30 cellular contexts compared by ENCODE assay signal in the genomic region with DNA sequence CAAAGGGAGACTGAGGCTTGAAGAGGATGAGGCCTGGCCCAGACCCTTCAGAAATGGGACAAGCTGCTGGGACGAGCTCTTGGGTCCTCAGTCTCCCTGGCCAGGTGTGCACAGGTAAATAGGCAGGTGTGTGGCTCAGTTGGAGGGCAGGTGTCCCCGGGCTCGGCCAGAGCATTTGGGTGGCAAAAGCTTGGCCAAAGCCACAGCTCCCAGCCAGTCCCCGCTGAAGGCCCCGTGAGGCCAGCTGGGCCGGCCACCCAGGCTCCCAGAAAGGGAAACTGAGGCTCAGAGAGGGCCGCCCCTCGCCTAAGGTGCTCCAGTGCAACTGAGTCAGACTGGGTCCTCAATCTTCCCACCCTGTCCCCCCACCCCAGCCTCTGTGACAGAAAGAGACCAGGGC.
"Had no signal": no experiment of that assay in that cellular context is flagged by ENCODE, and none has a peak within 500 bp of the region (broad histone marks: within the 10 kb centered on the region; RNA-seq: fewer than 3 reads in every experiment).

No MANE protein-coding gene starts in this region.

- H3K4me1 ChIP-seq: ascending aorta, gastroesophageal sphincter had no signal

- H3K9me3 ChIP-seq: ascending aorta, breast epithelium, esophagus squamous epithelium, gastroesophageal sphincter had no signal

- ATAC-seq: activated CD4-positive, alpha-beta T cell treated with anti-CD3 and anti-CD28 coated beads for 36 hours; activated naive CD4-positive, alpha-beta T cell treated with anti-CD3 and anti-CD28 coated beads, Interleukin-2, amount 50 U/mL, for 72 hours; activated T-cell treated with anti-CD3 and anti-CD28 coated beads, Interleukin-2, amount 50 U/mL, for 72 hours; gastroesophageal sphincter had no signal

- FAIRE-seq: endometrium, endothelial cell of umbilical vein had no signal

- DNase-seq: activated CD4-positive, alpha-beta memory T cell treated with anti-CD3 and anti-CD28 coated beads for 36 hours; activated CD4-positive, alpha-beta T cell treated with anti-CD3 and anti-CD28 coated beads for 36 hours; activated CD4-positive, alpha-beta T cell treated with anti-CD3 and anti-CD28 coated beads, Interleukin-2, amount 10 ng/mL, durations not matched to agents 24 days and 14 days; activated CD4-positive, CD25-positive, alpha-beta regulatory T cell; activated CD4-positive, CD25-positive, alpha-beta regulatory T cell treated with anti-CD3 and anti-CD28 coated beads, Interleukin-2, amount 50 U/mL, for 72 hours; activated CD8-positive, alpha-beta memory T cell treated with anti-CD3 and anti-CD28 coated beads, Interleukin-2, amount 50 U/mL, for 48 hours; activated gamma-delta T cell; activated naive CD4-positive, alpha-beta T cell; activated naive CD4-positive, alpha-beta T cell treated with anti-CD3 and anti-CD28 coated beads, Interleukin-2, amount 10 ng/mL, durations not matched to agents 7 days and 5 days; activated naive CD8-positive, alpha-beta T cell treated with anti-CD3 and anti-CD28 coated beads, Interleukin-2, amount 10 ng/mL, durations not matched to agents 7 days and 5 days; activated T-cell treated with anti-CD3 and anti-CD28 coated beads for 4 hours; activated T-cell treated with anti-CD3 and anti-CD28 coated beads, Interleukin-2, amount 50 U/mL, for 24 hours; activated T-cell treated with anti-CD3 and anti-CD28 coated beads, Interleukin-2, amount 50 U/mL, for 72 hours; central memory CD4-positive, alpha-beta T cell; cerebellar nuclear complex; dermis blood vessel endothelial cell; effector CD4-positive, alpha-beta T cell; esophagus squamous epithelium; foreskin melanocyte; T-helper 2 cell had no signal

- H3K27ac ChIP-seq: ascending aorta, breast epithelium, cardiac muscle cell, coronary artery, epithelial cell of prostate, esophagus squamous epithelium, gastroesophageal sphincter had no signal

- H3K4me3 Mint-ChIP-seq: activated CD4-positive, alpha-beta memory T cell treated with anti-CD3 and anti-CD28 coated beads for 36 hours; activated CD4-positive, alpha-beta T cell treated with anti-CD3 and anti-CD28 coated beads for 36 hours; activated CD4-positive, alpha-beta T cell treated with anti-CD3 and anti-CD28 coated beads, Interleukin-2, amount 10 ng/mL, durations not matched to agents 24 days and 14 days; activated naive CD4-positive, alpha-beta T cell treated with anti-CD3 and anti-CD28 coated beads, Interleukin-2, amount 10 ng/mL, durations not matched to agents 7 days and 5 days; activated naive CD8-positive, alpha-beta T cell treated with anti-CD3 and anti-CD28 coated beads, Interleukin-2, amount 10 ng/mL, durations not matched to agents 7 days and 5 days; activated T-cell treated with anti-CD3 and anti-CD28 coated beads, Interleukin-2, amount 50 U/mL, for 24 hours; activated T-cell treated with anti-CD3 and anti-CD28 coated beads, Interleukin-2, amount 50 U/mL, for 72 hours had no signal

- H3K36me3 ChIP-seq: ascending aorta, breast epithelium, cardiac muscle cell, esophagus squamous epithelium, gastroesophageal sphincter had no signal

- H3K4me3 ChIP-seq: ascending aorta, breast epithelium, cardiac muscle cell, coronary artery, esophagus squamous epithelium, gastroesophageal sphincter had no signal

- H3K36me3 Mint-ChIP-seq: activated CD4-positive, alpha-beta memory T cell treated with anti-CD3 and anti-CD28 coated beads for 36 hours; activated naive CD4-positive, alpha-beta T cell treated with anti-CD3 and anti-CD28 coated beads, Interleukin-2, amount 10 ng/mL, durations not matched to agents 7 days and 5 days; activated naive CD4-positive, alpha-beta T cell treated with anti-CD3 and anti-CD28 coated beads, Interleukin-2, amount 50 U/mL, for 72 hours; activated naive CD8-positive, alpha-beta T cell treated with anti-CD3 and anti-CD28 coated beads, Interleukin-2, amount 10 ng/mL, durations not matched to agents 7 days and 5 days; brain had no signal

- H3K9me3 Mint-ChIP-seq: activated CD4-positive, alpha-beta memory T cell treated with anti-CD3 and anti-CD28 coated beads for 36 hours; activated naive CD4-positive, alpha-beta T cell treated with anti-CD3 and anti-CD28 coated beads, Interleukin-2, amount 10 ng/mL, durations not matched to agents 7 days and 5 days; activated naive CD4-positive, alpha-beta T cell treated with anti-CD3 and anti-CD28 coated beads, Interleukin-2, amount 50 U/mL, for 72 hours; activated naive CD8-positive, alpha-beta T cell treated with anti-CD3 and anti-CD28 coated beads, Interleukin-2, amount 10 ng/mL, durations not matched to agents 7 days and 5 days; activated T-cell treated with anti-CD3 and anti-CD28 coated beads, Interleukin-2, amount 50 U/mL, for 24 hours; activated T-cell treated with anti-CD3 and anti-CD28 coated beads, Interleukin-2, amount 50 U/mL, for 72 hours had no signal

- H3K27ac Mint-ChIP-seq: activated CD4-positive, alpha-beta memory T cell treated with anti-CD3 and anti-CD28 coated beads for 36 hours; activated CD4-positive, alpha-beta T cell treated with anti-CD3 and anti-CD28 coated beads for 36 hours; activated CD4-positive, alpha-beta T cell treated with anti-CD3 and anti-CD28 coated beads, Interleukin-2, amount 10 ng/mL, durations not matched to agents 24 days and 14 days; activated naive CD4-positive, alpha-beta T cell treated with anti-CD3 and anti-CD28 coated beads, Interleukin-2, amount 10 ng/mL, durations not matched to agents 7 days and 5 days; activated naive CD4-positive, alpha-beta T cell treated with anti-CD3 and anti-CD28 coated beads, Interleukin-2, amount 50 U/mL, for 72 hours; activated naive CD8-positive, alpha-beta T cell treated with anti-CD3 and anti-CD28 coated beads, Interleukin-2, amount 10 ng/mL, durations not matched to agents 7 days and 5 days; activated T-cell treated with anti-CD3 and anti-CD28 coated beads, Interleukin-2, amount 50 U/mL, for 24 hours; activated T-cell treated with anti-CD3 and anti-CD28 coated beads, Interleukin-2, amount 50 U/mL, for 72 hours had no signal
